24 cellular contexts compared by ENCODE assay signal in genomic region chr15:81270781-81271491, GRCh38. TPM values are rescaled to one million over a fixed set of nuclear protein-coding genes. Genes with fewer than 3 reads are reported as not detected.
DNase-seq lines count a peak whose midpoint lies in the region; ATAC-seq and TF ChIP-seq lines count a peak whose summit lies in the region.
"Had no signal": no experiment of that assay in that cellular context is flagged by ENCODE, and none has a peak within 500 bp of the region (broad histone marks: within the 10 kb centered on the region; RNA-seq: fewer than 3 reads in every experiment).

No MANE protein-coding gene starts in this region.

- H3K27me3 Mint-ChIP-seq in WTC11 (ENCODE audit: low read depth) (no peaks in the 10 kb centered on the region; the same call in 1 of the 2 replicates), neural progenitor cell (ENCODE audit: insufficient read depth, low read depth) (peaks cover 8% of the 10 kb centered on the region)
- H3K27me3 Mint-ChIP-seq: activated CD4-positive, alpha-beta T cell treated with anti-CD3 and anti-CD28 coated beads, Interleukin-2, amount 10 ng/mL, durations not matched to agents 7 days and 5 days; naive thymus-derived CD4-positive, alpha-beta T cell had no signal

- in situ Hi-C loops in GM23248 (cut with MboI): no loop called here

- H3K27ac ChIP-seq in GM23248 (no peak overlapping the region), neural progenitor cell (no peak overlapping the region)
- H3K27ac ChIP-seq: BLaER1 treated with 17β-estradiol and CSF1 and Interleukin-3, amounts not matched to agents 10 nM and 100 nM; body of pancreas; colonic mucosa; pancreas; sigmoid colon; upper lobe of right lung had no signal

- no peak for ATAC-seq in WTC11
- ATAC-seq in GM19463 (IDR thresholded peaks at IDR 0.05; ENCODE audit: unreplicated experiment): no peak
- ATAC-seq: body of pancreas; GM12878; naive thymus-derived CD4-positive, alpha-beta T cell; pancreas; upper lobe of right lung had no signal

- H3K9me3 ChIP-seq in GM23248 (ENCODE audit: low read depth) (no peaks in the 10 kb centered on the region), neural progenitor cell (ENCODE audit: low read depth) (no peaks in the 10 kb centered on the region)
- H3K9me3 ChIP-seq: BLaER1 treated with 17β-estradiol and CSF1 and Interleukin-3, amounts not matched to agents 10 nM and 100 nM; body of pancreas; colonic mucosa; MG63; pancreas; sigmoid colon; upper lobe of right lung had no signal

- H3K27ac Mint-ChIP-seq in WTC11 (no peak overlapping the region), neural progenitor cell (no peak overlapping the region)

- H3K36me3 Mint-ChIP-seq in WTC11: no peaks in the 10 kb centered on the region
- H3K36me3 Mint-ChIP-seq in neural progenitor cell: no peaks in the 10 kb centered on the region

- H3K27me3 ChIP-seq in GM23248 (replicated peaks; ENCODE audit: insufficient read depth): no peaks in the 10 kb centered on the region
- H3K27me3 ChIP-seq in neural progenitor cell: no peaks in the 10 kb centered on the region
- H3K27me3 ChIP-seq: BLaER1 treated with 17β-estradiol and CSF1 and Interleukin-3, amounts not matched to agents 10 nM and 100 nM; body of pancreas; colonic mucosa; MG63; pancreas; sigmoid colon; upper lobe of right lung had no signal

- TF ChIP-seq CTCF in WTC11 (IDR thresholded peaks at IDR 0.05) (no peak), neural progenitor cell (IDR thresholded peaks at IDR 0.05) (no peak)

- H4K20me1 ChIP-seq in GM23248 (ENCODE audit: insufficient read depth) (no peaks in the 10 kb centered on the region), neural progenitor cell (ENCODE audit: low read depth) (no peaks in the 10 kb centered on the region)
- H4K20me1 ChIP-seq: BLaER1 treated with 17β-estradiol and CSF1 and Interleukin-3, amounts not matched to agents 10 nM and 100 nM had no signal

- no peak overlapping the region for H3K4me3 Mint-ChIP-seq in WTC11
- H3K4me3 Mint-ChIP-seq in neural progenitor cell: no peak overlapping the region
- H3K4me3 Mint-ChIP-seq: activated CD4-positive, alpha-beta T cell treated with anti-CD3 and anti-CD28 coated beads, Interleukin-2, amount 10 ng/mL, durations not matched to agents 7 days and 5 days; naive thymus-derived CD4-positive, alpha-beta T cell had no signal

- DNase-seq in NCI-H345 (lab: John Stamatoyannopoulos, UW) (peak; percentile 19), NCI-H345 treated with DMSO at 0.1 percent for 48 hours (lab: John Stamatoyannopoulos, UW; ENCODE audit: unreplicated experiment) (no peak), GM23248 (peak; percentile 62), WTC11 (ENCODE audit: low spot score) (no peak), neural progenitor cell (ENCODE audit: low spot score) (peak; percentile 88), NCI-H146 (lab: John Stamatoyannopoulos, UW) (no peak), LoVo (ENCODE audit: low spot score) (no peak)
- DNase-seq: activated CD4-positive, alpha-beta T cell treated with anti-CD3 and anti-CD28 coated beads, Interleukin-2, amount 10 ng/mL, durations not matched to agents 7 days and 5 days; activated naive CD4-positive, alpha-beta T cell treated with anti-CD3 and anti-CD28 coated beads, Interleukin-2, amount 50 U/mL, for 16 hours; activated T-cell treated with anti-CD3 and anti-CD28 coated beads for 4 hours; body of pancreas; colonic mucosa; mesenchymal stem cell; MG63; naive thymus-derived CD4-positive, alpha-beta T cell; NCI-H446; RPMI8226; sigmoid colon; stimulated activated CD4-positive, alpha-beta T cell treated with anti-CD3 and anti-CD28 coated beads, Interleukin-1b, Interleukin-23, amount 100 ng/mL, for 48 hours; upper lobe of right lung had no signal

- CTCF ChIA-PET in WTC11 (lab: Charles Lee): interaction anchor here (1.5 kb wide), 1 partner anchor 139 kb away, joined by 5 read pairs; no protein-coding TSS in a partner anchor

- no peak overlapping the region for H3K4me2 ChIP-seq in GM23248 (ENCODE audit: unreplicated experiment)
- H3K4me2 ChIP-seq in neural progenitor cell: peak overlapping the region; percentile 69

- H2AFZ ChIP-seq in GM23248 (no peak overlapping the region), neural progenitor cell (replicated peaks) (no peak overlapping the region)

- no peak overlapping the region for H3K9ac ChIP-seq in GM23248
- no peak overlapping the region for H3K9ac ChIP-seq in neural progenitor cell
- H3K9ac ChIP-seq: BLaER1 treated with 17β-estradiol and CSF1 and Interleukin-3, amounts not matched to agents 10 nM and 100 nM had no signal

- H3K4me1 ChIP-seq in GM23248 (ENCODE audit: insufficient read depth) (peaks cover 20% of the 10 kb centered on the region), neural progenitor cell (peaks cover 28% of the 10 kb centered on the region)

- H3K9me3 Mint-ChIP-seq in WTC11 (0 out of 2 replicates have a peak, but pooled peaks cover under 1% of the 10 kb centered on the region), neural progenitor cell (no peaks in the 10 kb centered on the region)
- H3K9me3 Mint-ChIP-seq: activated CD4-positive, alpha-beta T cell treated with anti-CD3 and anti-CD28 coated beads, Interleukin-2, amount 10 ng/mL, durations not matched to agents 7 days and 5 days; naive thymus-derived CD4-positive, alpha-beta T cell had no signal

- H3F3A ChIP-seq in GM23248 (ENCODE audit: insufficient read depth) (peaks cover 5% of the 10 kb centered on the region), neural progenitor cell (ENCODE audit: low read depth) (peaks cover 8% of the 10 kb centered on the region)

- H3K4me3 ChIP-seq in GM23248 (no peak overlapping the region), neural progenitor cell (peak overlapping the region; percentile 18)
- H3K4me3 ChIP-seq: BLaER1 treated with 17β-estradiol and CSF1 and Interleukin-3, amounts not matched to agents 10 nM and 100 nM; body of pancreas; colonic mucosa; GM12878; MG63; pancreas; sigmoid colon; upper lobe of right lung had no signal

- no peaks in the 10 kb centered on the region for H3K9me2 ChIP-seq in GM23248 (ENCODE audit: insufficient read depth)

- H3K36me3 ChIP-seq in GM23248 (ENCODE audit: low read depth) (no peaks in the 10 kb centered on the region), neural progenitor cell (no peaks in the 10 kb centered on the region)
- H3K36me3 ChIP-seq: BLaER1 treated with 17β-estradiol and CSF1 and Interleukin-3, amounts not matched to agents 10 nM and 100 nM; colonic mucosa; MG63; pancreas; sigmoid colon had no signal

- H3K4me1 Mint-ChIP-seq in WTC11: peaks cover 17% of the 10 kb centered on the region
- H3K4me1 Mint-ChIP-seq in neural progenitor cell: peaks cover 22% of the 10 kb centered on the region

- no peaks in the 10 kb centered on the region for H3K79me2 ChIP-seq in GM23248 (ENCODE audit: insufficient read depth)
- no peaks in the 10 kb centered on the region for H3K79me2 ChIP-seq in neural progenitor cell (ENCODE audit: low read depth)

- POLR2A ChIA-PET in WTC11 (lab: Charles Lee): no interaction called here

- WGBS in GM23248 (ENCODE audit: low coverage in 1 of 2, low lambda C conversion rate in 2 of 2, missing lambda C conversion rate in 2 of 2), 2 experiments: 73 to 74% methylated on average over 11 of the region's 11 CpGs

TF ChIP-seq in WTC11, 78 proteins besides CTCF, POLR2A, EP300 and RAD21:
- TF ChIP-seq HMGA2 (CRISPR knock-in tag; IDR thresholded peaks at IDR 0.05): peak; percentile 94
- TF ChIP-seq ESRRA (CRISPR knock-in tag; IDR thresholded peaks at IDR 0.05; ENCODE audit: borderline replicate concordance): no peak

RNA-seq across cellular contexts. Expression of gene STARD5, which starts 53.0 kb away (rescaled TPM):
- total RNA-seq in GM23248 (2014; rRNA removed; shearing (Covaris generic)): 7.2 and 9.6 TPM in 2 replicates
- 11.8 and 12.1 TPM in 2 replicates for polyA plus RNA-seq in GM23248 (2016; fragmentation: Nextera tagmentation; extraction: Ambion mirVana)
- total RNA-seq in WTC11 (2021) (6.3 to 7.2 TPM (median 6.8 TPM) in 3 replicates), neural progenitor cell (ENCODE audit: low replicate concordance) (7.2 and 8.5 TPM in 2 replicates)

Comparison
In these comparisons a context has a peak if more than half of its experiments do, and no peak if none do; other contexts are left out.
1. DNase-seq: peak in NCI-H345 (single experiment), GM23248 (single experiment) and neural progenitor cell (single experiment); none in NCI-H345 treated with DMSO at 0.1 percent for 48 hours (single experiment), WTC11 (single experiment), NCI-H146 (single experiment) and LoVo (single experiment).